ENCODE assay signal across 1 cellular context in genomic region chr1:27830621-27831424, GRCh38.
TF ChIP-seq lines count a peak whose summit lies in the region.

PPP1R8 (plus strand) TSS chr1:27830782; CDS start chr1:27830836, 54 bp downstream.

TF ChIP-seq in Ishikawa, 13 proteins besides CTCF, POLR2A, EP300 and RAD21 (continued from another document):
- TF ChIP-seq YY1 (IDR thresholded peaks at IDR 0.05; ENCODE audit: low read depth) = peak; percentile 98
- TF ChIP-seq TEAD4 (IDR thresholded peaks at IDR 0.05) = peak; percentile 15; the same call in 1 of the 2 replicates
- peak; percentile 39; the same call in 1 of the 2 replicates for TF ChIP-seq EGR1 (IDR thresholded peaks at IDR 0.05)
